4 cellular contexts compared by ENCODE assay signal in the genomic region with DNA sequence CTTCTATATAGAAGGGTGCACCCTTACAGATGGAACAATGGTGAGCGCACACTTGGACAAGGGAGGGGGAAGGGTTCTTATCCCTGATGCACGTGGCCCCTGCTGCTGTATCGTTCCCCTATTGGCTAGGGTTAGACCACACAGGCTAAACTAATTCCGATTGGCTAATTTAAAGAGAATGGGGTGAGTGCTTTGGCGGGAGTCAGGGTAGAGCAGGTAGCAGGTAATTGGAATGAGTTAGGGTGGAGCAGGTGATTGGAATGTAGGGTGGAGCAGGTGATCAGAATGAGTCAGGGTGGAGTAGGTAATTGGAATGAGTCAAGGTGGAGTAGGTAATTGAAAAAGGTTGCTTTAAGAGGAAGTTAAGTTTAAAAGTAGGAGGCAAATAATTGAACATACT. TPM values are rescaled to one million over a fixed set of nuclear protein-coding genes. Genes with fewer than 3 reads are reported as not detected.
"Had no signal": no experiment of that assay in that cellular context is flagged by ENCODE, and none has a peak within 500 bp of the region (broad histone marks: within the 10 kb centered on the region; RNA-seq: fewer than 3 reads in every experiment).

No MANE protein-coding gene starts in this region.

RNA-seq across cellular contexts. Expression of gene PRF1, which starts 32.0 kb away (rescaled TPM):
- total RNA-seq: M059J, SK-MEL-5 had no signal
- polyA plus RNA-seq: SK-N-SH had no signal

RNA-seq across cellular contexts. Expression of gene ADAMTS14, which starts 37.7 kb away (rescaled TPM):
- polyA plus RNA-seq: IgD-negative memory B cell had no signal
